18 cellular contexts compared by ENCODE assay signal in the genomic region with DNA sequence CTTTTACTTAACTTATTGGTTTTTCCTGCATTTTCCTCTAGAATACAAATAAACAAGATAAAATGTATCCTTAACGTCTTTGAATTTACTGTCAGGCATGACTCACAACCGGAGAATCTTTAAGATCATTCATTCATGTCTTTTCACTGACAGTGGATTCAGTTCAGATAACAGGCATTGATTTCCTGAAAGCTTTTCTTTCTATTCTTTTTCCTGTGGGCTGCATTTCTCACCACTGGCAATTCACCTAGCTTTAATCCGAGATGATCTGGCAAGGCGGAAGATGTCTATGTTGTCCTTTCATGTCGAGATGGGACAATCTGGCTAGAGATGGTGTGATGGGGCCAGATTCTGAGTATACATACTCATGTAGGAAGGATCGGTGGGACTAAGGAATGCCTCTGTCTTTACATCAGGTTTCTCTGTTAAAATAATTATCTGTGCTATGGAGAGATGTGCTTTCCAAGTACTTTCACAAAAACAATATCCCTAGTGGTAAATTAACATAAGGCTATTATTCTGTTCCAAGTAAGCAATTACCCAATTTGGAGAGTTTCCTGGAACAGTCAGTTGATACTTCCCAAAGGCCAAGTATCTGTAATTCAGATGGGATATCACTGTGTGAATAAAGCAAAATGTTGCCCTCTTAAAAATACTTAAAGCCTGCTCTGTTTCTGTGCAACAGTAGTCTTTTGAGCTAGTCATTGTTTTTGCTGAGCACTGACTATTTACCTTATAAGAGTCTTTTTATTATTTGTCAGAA. TPM values are rescaled to one million over a fixed set of nuclear protein-coding genes. Genes with fewer than 3 reads are reported as not detected.
A peak's percentile ranks its signal among the peaks of the same experiment; 100 is the strongest.
DNase-seq lines count a peak whose midpoint lies in the region; FAIRE-seq and TF ChIP-seq lines count a peak whose summit lies in the region.
"Had no signal": no experiment of that assay in that cellular context is flagged by ENCODE, and none has a peak within 500 bp of the region (broad histone marks: within the 10 kb centered on the region; RNA-seq: fewer than 3 reads in every experiment).

No MANE protein-coding gene starts in this region.

- no peak overlapping the region for H3K4me3 ChIP-seq in astrocyte (ENCODE audit: insufficient read depth, low read depth, low read length)
- H3K4me3 ChIP-seq in colonic mucosa = no peak overlapping the region

- TF ChIP-seq CTCF in D721Med (IDR thresholded peaks at IDR 0.05; ENCODE audit: insufficient read depth, missing control alignments) (no peak), astrocyte (IDR thresholded peaks at IDR 0.05; ENCODE audit: insufficient read depth, low read depth, low read length) (no peak), colonic mucosa (IDR thresholded peaks at IDR 0.05) (no peak)

- intact Hi-C loops in colonic mucosa (cut with DNase I) = no loop called here

- no peak overlapping the region for H3K9ac ChIP-seq in astrocyte (ENCODE audit: low read length)
- H3K9ac ChIP-seq in colonic mucosa (ENCODE audit: low read depth in 2 of 2, low read length in 2 of 2) = no peak overlapping the region
- H3K9ac ChIP-seq: KMS-11 had no signal

- DNase-seq in D721Med (ENCODE audit: insufficient read length, low spot score) (no peak), astrocyte (ENCODE audit: low read depth) (peak; percentile 14), globus pallidus (ENCODE audit: low spot score) (peak; percentile 20), putamen (ENCODE audit: low spot score) (peak; percentile 34), GDM1 (lab: John Stamatoyannopoulos, UW) (no peak), colonic mucosa (no peak)
- DNase-seq in stimulated activated CD4-positive, alpha-beta T cell treated with anti-CD3 and anti-CD28 coated beads, Interleukin-15, amount 100 ng/mL, for 24 hours = no peak
- no peak for DNase-seq in stimulated activated CD4-positive, alpha-beta T cell treated with anti-CD3 and anti-CD28 coated beads, Interleukin-4, amount 100 ng/mL, for 1 hour
- DNase-seq: activated CD4-positive, alpha-beta memory T cell treated with anti-CD3 and anti-CD28 coated beads, Interleukin-2, amount 10 ng/mL, durations not matched to agents 7 days and 5 days; activated naive CD8-positive, alpha-beta T cell treated with anti-CD3 and anti-CD28 coated beads, Interleukin-2, amount 10 ng/mL, durations not matched to agents 7 days and 5 days; activated T-cell treated with anti-CD3 and anti-CD28 coated beads, Interleukin-2, amount 50 U/mL, for 48 hours; GOT3; NCI-H1092; posterior cingulate gyrus had no signal

- H3K4me3 Mint-ChIP-seq in astrocyte (ENCODE audit: unreplicated experiment) = no peak overlapping the region
- H3K4me3 Mint-ChIP-seq: activated CD4-positive, alpha-beta memory T cell treated with anti-CD3 and anti-CD28 coated beads, Interleukin-2, amount 10 ng/mL, durations not matched to agents 7 days and 5 days; activated naive CD8-positive, alpha-beta T cell treated with anti-CD3 and anti-CD28 coated beads, Interleukin-2, amount 10 ng/mL, durations not matched to agents 7 days and 5 days had no signal

- H4K20me1 ChIP-seq in astrocyte (ENCODE audit: insufficient read depth, low read length) = no peaks in the 10 kb centered on the region

- no peak overlapping the region for H2AFZ ChIP-seq in astrocyte (ENCODE audit: low read depth, low read length)

- H3K9me3 ChIP-seq in astrocyte (ENCODE audit: insufficient read depth, low read depth, low read length) (no peaks in the 10 kb centered on the region), colonic mucosa (no peaks in the 10 kb centered on the region)

- no peaks in the 10 kb centered on the region for H3K4me1 ChIP-seq in astrocyte (ENCODE audit: insufficient read depth, low read length)
- H3K4me1 ChIP-seq in colonic mucosa = no peaks in the 10 kb centered on the region

- H3K4me1 Mint-ChIP-seq in astrocyte (ENCODE audit: low read depth, unreplicated experiment) = peaks cover 2% of the 10 kb centered on the region
- H3K4me1 Mint-ChIP-seq: activated CD4-positive, alpha-beta memory T cell treated with anti-CD3 and anti-CD28 coated beads, Interleukin-2, amount 10 ng/mL, durations not matched to agents 7 days and 5 days; activated naive CD8-positive, alpha-beta T cell treated with anti-CD3 and anti-CD28 coated beads, Interleukin-2, amount 10 ng/mL, durations not matched to agents 7 days and 5 days had no signal

- H3K27ac ChIP-seq in astrocyte (ENCODE audit: low read depth, low read length) (no peak overlapping the region), colonic mucosa (no peak overlapping the region)
- H3K27ac ChIP-seq: KMS-11, RWPE1, VCaP had no signal

- no peak overlapping the region for H3K27ac Mint-ChIP-seq in astrocyte (ENCODE audit: unreplicated experiment)
- H3K27ac Mint-ChIP-seq: activated CD4-positive, alpha-beta memory T cell treated with anti-CD3 and anti-CD28 coated beads, Interleukin-2, amount 10 ng/mL, durations not matched to agents 7 days and 5 days; activated naive CD8-positive, alpha-beta T cell treated with anti-CD3 and anti-CD28 coated beads, Interleukin-2, amount 10 ng/mL, durations not matched to agents 7 days and 5 days had no signal

- H3K4me2 ChIP-seq in astrocyte (ENCODE audit: low read length) = no peak overlapping the region
- H3K4me2 ChIP-seq: KMS-11 had no signal

- H3K9me3 Mint-ChIP-seq in astrocyte (ENCODE audit: unreplicated experiment) = no peaks in the 10 kb centered on the region
- H3K9me3 Mint-ChIP-seq: activated naive CD8-positive, alpha-beta T cell treated with anti-CD3 and anti-CD28 coated beads, Interleukin-2, amount 10 ng/mL, durations not matched to agents 7 days and 5 days had no signal

- FAIRE-seq in D721Med (lab: Jason Lieb, UNC) = peak; percentile 48
- FAIRE-seq in astrocyte (lab: Jason Lieb, UNC) = no peak
- FAIRE-seq: colon had no signal

- no peaks in the 10 kb centered on the region for H3K36me3 Mint-ChIP-seq in astrocyte (ENCODE audit: low read depth, unreplicated experiment)
- H3K36me3 Mint-ChIP-seq: activated naive CD8-positive, alpha-beta T cell treated with anti-CD3 and anti-CD28 coated beads, Interleukin-2, amount 10 ng/mL, durations not matched to agents 7 days and 5 days had no signal

- no peaks in the 10 kb centered on the region for H3K27me3 Mint-ChIP-seq in astrocyte (ENCODE audit: low read depth, unreplicated experiment)
- H3K27me3 Mint-ChIP-seq: activated CD4-positive, alpha-beta memory T cell treated with anti-CD3 and anti-CD28 coated beads, Interleukin-2, amount 10 ng/mL, durations not matched to agents 7 days and 5 days; activated naive CD8-positive, alpha-beta T cell treated with anti-CD3 and anti-CD28 coated beads, Interleukin-2, amount 10 ng/mL, durations not matched to agents 7 days and 5 days had no signal

- H3K79me2 ChIP-seq in astrocyte (ENCODE audit: insufficient read depth, low read length) = no peaks in the 10 kb centered on the region

- no peaks in the 10 kb centered on the region for H3K27me3 ChIP-seq in astrocyte (ENCODE audit: insufficient read depth, low read length)
- H3K27me3 ChIP-seq in colonic mucosa = no peaks in the 10 kb centered on the region

- H3K36me3 ChIP-seq in astrocyte (ENCODE audit: insufficient read depth, low read length) (no peaks in the 10 kb centered on the region), colonic mucosa (no peaks in the 10 kb centered on the region)

RNA-seq across cellular contexts. Expression of a gene that starts 17.8 kb away (rescaled TPM):
- 13.9 and 16.8 TPM in 2 replicates for total RNA-seq in astrocyte
- 1 to 10 TPM in 1 of 2 donors, under 1 TPM in 1; 0.77 to 1.6 TPM for total RNA-seq in colonic mucosa
- total RNA-seq: activated CD4-positive, alpha-beta memory T cell treated with anti-CD3 and anti-CD28 coated beads, Interleukin-2, amount 10 ng/mL, durations not matched to agents 7 days and 5 days; activated naive CD8-positive, alpha-beta T cell treated with anti-CD3 and anti-CD28 coated beads, Interleukin-2, amount 10 ng/mL, durations not matched to agents 7 days and 5 days had no signal

Comparison
In these comparisons a context has a peak if more than half of its experiments do, and no peak if none do; other contexts are left out.
1. DNase-seq: peak in astrocyte (single experiment), globus pallidus (single experiment) and putamen (single experiment); none in D721Med (single experiment), GDM1 (single experiment), colonic mucosa (single experiment), stimulated activated CD4-positive, alpha-beta T cell treated with anti-CD3 and anti-CD28 coated beads, Interleukin-15, amount 100 ng/mL, for 24 hours (single experiment) and stimulated activated CD4-positive, alpha-beta T cell treated with anti-CD3 and anti-CD28 coated beads, Interleukin-4, amount 100 ng/mL, for 1 hour (single experiment).